In genomic region chr7:106236065-106236464, GRCh38 we compare ENCODE assay signal across 25 cellular contexts.
"Had no signal": no experiment of that assay in that cellular context is flagged by ENCODE, and none has a peak within 500 bp of the region (broad histone marks: within the 10 kb centered on the region; RNA-seq: fewer than 3 reads in every experiment).

No MANE protein-coding gene starts in this region.

- H3K27me3 ChIP-seq: ascending aorta, body of pancreas, Peyer's patch had no signal

- H3K4me3 Mint-ChIP-seq: activated B cell treated with CpG ODN at 0.5 μM for 24 hours; activated CD4-positive, alpha-beta T cell treated with anti-CD3 and anti-CD28 coated beads, Interleukin-2, amount 10 ng/mL, durations not matched to agents 24 days and 14 days; activated CD8-positive, alpha-beta memory T cell treated with anti-CD3 and anti-CD28 coated beads, Interleukin-2, amount 10 ng/mL, durations not matched to agents 7 days and 5 days; activated naive CD8-positive, alpha-beta T cell treated with anti-CD3 and anti-CD28 coated beads, Interleukin-2, amount 50 U/mL, for 24 hours; activated T-cell treated with anti-CD3 and anti-CD28 coated beads, Interleukin-2, amount 50 U/mL, for 24 hours; activated T-helper 1 cell treated with anti-CD3 and anti-CD28 coated beads, Interleukin-12 subunit alpha, Interleukin-12 subunit beta, Interleukin-2, Interleukin-4 antibody, amounts not matched to agents 30 ng/mL and 10 ng/mL and 1 ng/mL, durations not matched to agents 14 hours and 24 hours and 36 hours; T-helper 17 cell had no signal

- H3K4me1 ChIP-seq: ascending aorta, body of pancreas, Peyer's patch had no signal

- H3K36me3 ChIP-seq: ascending aorta, Peyer's patch had no signal

- H3K27ac Mint-ChIP-seq: activated B cell treated with CpG ODN at 0.5 μM for 24 hours; activated CD4-positive, alpha-beta T cell treated with anti-CD3 and anti-CD28 coated beads, Interleukin-2, amount 10 ng/mL, durations not matched to agents 24 days and 14 days; activated CD8-positive, alpha-beta memory T cell treated with anti-CD3 and anti-CD28 coated beads, Interleukin-2, amount 10 ng/mL, durations not matched to agents 7 days and 5 days; activated naive CD4-positive, alpha-beta T cell treated with anti-CD3 and anti-CD28 coated beads, Interleukin-2, amount 50 U/mL, for 72 hours; activated naive CD8-positive, alpha-beta T cell treated with anti-CD3 and anti-CD28 coated beads, Interleukin-2, amount 50 U/mL, for 24 hours; activated T-cell treated with anti-CD3 and anti-CD28 coated beads, Interleukin-2, amount 50 U/mL, for 24 hours; activated T-helper 1 cell treated with anti-CD3 and anti-CD28 coated beads, Interleukin-12 subunit alpha, Interleukin-12 subunit beta, Interleukin-2, Interleukin-4 antibody, amounts not matched to agents 30 ng/mL and 10 ng/mL and 1 ng/mL, durations not matched to agents 14 hours and 24 hours and 36 hours; T-helper 17 cell had no signal

- DNase-seq: activated B cell treated with CpG ODN at 0.5 μM for 24 hours; activated CD4-positive, alpha-beta T cell treated with anti-CD3 and anti-CD28 coated beads for 1 hour; activated CD4-positive, alpha-beta T cell treated with anti-CD3 and anti-CD28 coated beads, Interleukin-2, amount 50 U/mL, for 48 hours; activated CD8-positive, alpha-beta memory T cell treated with anti-CD3 and anti-CD28 coated beads, Interleukin-2, amount 10 ng/mL, durations not matched to agents 7 days and 5 days; activated effector memory CD4-positive, alpha-beta T cell treated with Interleukin-2 at 50 U/mL for 16 hours; activated naive CD4-positive, alpha-beta T cell; activated naive CD8-positive, alpha-beta T cell treated with anti-CD3 and anti-CD28 coated beads, Interleukin-2, amount 50 U/mL, for 24 hours; activated T-cell treated with anti-CD3 and anti-CD28 coated beads, Interleukin-2, amount 50 U/mL, for 24 hours; amniotic stem cell; body of pancreas; KG1; NCI-H1048; NCI-H146; NCI-H187 treated with DMSO at 0.1 percent for 48 hours; NCI-H2081 treated with DMSO at 0.1 percent for 48 hours; NCI-H446; NCI-H524; Peyer's patch; SIG-M5; T-helper 17 cell; T-helper 9 cell had no signal

- H3K4me3 ChIP-seq: ascending aorta, body of pancreas, Peyer's patch had no signal

- H3K27ac ChIP-seq: ascending aorta, body of pancreas, Peyer's patch had no signal

- ATAC-seq: activated CD8-positive, alpha-beta memory T cell treated with anti-CD3 and anti-CD28 coated beads, Interleukin-2, amount 10 ng/mL, durations not matched to agents 7 days and 5 days; activated naive CD4-positive, alpha-beta T cell treated with anti-CD3 and anti-CD28 coated beads, Interleukin-2, amount 50 U/mL, for 72 hours; activated naive CD8-positive, alpha-beta T cell treated with anti-CD3 and anti-CD28 coated beads, Interleukin-2, amount 50 U/mL, for 24 hours; body of pancreas; T-helper 17 cell had no signal

- H3K9me3 ChIP-seq: ascending aorta, body of pancreas, Peyer's patch had no signal

- H3K9me3 Mint-ChIP-seq: activated B cell treated with CpG ODN at 0.5 μM for 24 hours; activated CD4-positive, alpha-beta T cell treated with anti-CD3 and anti-CD28 coated beads, Interleukin-2, amount 10 ng/mL, durations not matched to agents 24 days and 14 days; activated naive CD4-positive, alpha-beta T cell treated with anti-CD3 and anti-CD28 coated beads, Interleukin-2, amount 50 U/mL, for 72 hours; activated naive CD8-positive, alpha-beta T cell treated with anti-CD3 and anti-CD28 coated beads, Interleukin-2, amount 50 U/mL, for 24 hours; activated T-cell treated with anti-CD3 and anti-CD28 coated beads, Interleukin-2, amount 50 U/mL, for 24 hours; activated T-helper 1 cell treated with anti-CD3 and anti-CD28 coated beads, Interleukin-12 subunit alpha, Interleukin-12 subunit beta, Interleukin-2, Interleukin-4 antibody, amounts not matched to agents 30 ng/mL and 10 ng/mL and 1 ng/mL, durations not matched to agents 14 hours and 24 hours and 36 hours had no signal

- H3K4me1 Mint-ChIP-seq: activated B cell treated with CpG ODN at 0.5 μM for 24 hours; activated CD4-positive, alpha-beta T cell treated with anti-CD3 and anti-CD28 coated beads, Interleukin-2, amount 10 ng/mL, durations not matched to agents 24 days and 14 days; activated CD8-positive, alpha-beta memory T cell treated with anti-CD3 and anti-CD28 coated beads, Interleukin-2, amount 10 ng/mL, durations not matched to agents 7 days and 5 days; activated naive CD8-positive, alpha-beta T cell treated with anti-CD3 and anti-CD28 coated beads, Interleukin-2, amount 50 U/mL, for 24 hours; T-helper 17 cell had no signal
